26 cellular contexts compared by ENCODE assay signal in the genomic region with DNA sequence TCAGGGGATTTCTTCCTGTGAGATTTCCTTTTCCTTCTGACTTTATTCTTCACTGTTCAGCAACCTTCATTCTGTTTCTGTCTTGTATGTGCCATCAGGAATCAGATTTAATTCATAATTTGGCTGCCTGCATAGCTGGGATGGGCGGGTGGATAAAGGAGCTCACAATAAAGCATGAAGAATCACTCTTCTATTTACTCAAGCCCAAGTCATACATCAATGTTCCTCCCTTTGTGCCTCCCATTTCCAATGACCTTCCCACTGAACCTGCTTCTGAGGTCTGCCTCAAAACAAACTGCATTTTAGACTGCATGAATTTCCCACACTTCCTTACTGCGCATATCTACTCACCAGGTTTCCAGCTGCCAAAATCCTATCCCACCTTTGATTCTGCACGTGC. TPM values are rescaled to one million over a fixed set of nuclear protein-coding genes. Genes with fewer than 3 reads are reported as not detected.
DNase-seq lines count a peak whose midpoint lies in the region; ATAC-seq and TF ChIP-seq lines count a peak whose summit lies in the region.
"Had no signal": no experiment of that assay in that cellular context is flagged by ENCODE, and none has a peak within 500 bp of the region (broad histone marks: within the 10 kb centered on the region; RNA-seq: fewer than 3 reads in every experiment).

No MANE protein-coding gene starts in this region.

- H3K4me1 Mint-ChIP-seq in MCF 10A (ENCODE audit: insufficient read depth, unreplicated experiment) (peaks cover 52% of the 10 kb centered on the region), chondrocyte (ENCODE audit: low read depth) (peaks cover 86% of the 10 kb centered on the region), nephron (peaks cover 80% of the 10 kb centered on the region)
- no peaks in the 10 kb centered on the region for H3K4me1 Mint-ChIP-seq in activated CD4-positive, alpha-beta memory T cell treated with anti-CD3 and anti-CD28 coated beads for 36 hours (ENCODE audit: low read depth)
- H3K4me1 Mint-ChIP-seq: activated naive CD8-positive, alpha-beta T cell treated with anti-CD3 and anti-CD28 coated beads, Interleukin-2, amount 10 ng/mL, durations not matched to agents 7 days and 5 days; stimulated activated memory B cell treated with anti-CD40 and anti-IgM and Interleukin-4, amounts not matched to agents 10 μg/mL and 1 μg/mL and 100 μg/mL, for 72 hours had no signal

- H3K27ac Mint-ChIP-seq in MCF 10A (ENCODE audit: low read depth, unreplicated experiment) (peak overlapping the region; percentile 50), chondrocyte (ENCODE audit: unreplicated experiment) (peak overlapping the region; percentile 53), nephron (peak overlapping the region; percentile 64 to 88 (median 68))
- H3K27ac Mint-ChIP-seq in activated CD4-positive, alpha-beta memory T cell treated with anti-CD3 and anti-CD28 coated beads for 36 hours, result no peak overlapping the region
- H3K27ac Mint-ChIP-seq: activated naive CD8-positive, alpha-beta T cell treated with anti-CD3 and anti-CD28 coated beads, Interleukin-2, amount 10 ng/mL, durations not matched to agents 7 days and 5 days; activated T-helper 2 cell treated with anti-CD3 and anti-CD28 coated beads, Interferon-gamma antibody, Interleukin-2, Interleukin-4, amounts not matched to agents 10 μg/mL and 5 μg/mL and 100 μg/mL, durations not matched to agents 14 hours and 24 hours and 36 hours; effector memory CD8-positive, alpha-beta T cell; stimulated activated memory B cell treated with anti-CD40 and anti-IgM and Interleukin-4, amounts not matched to agents 10 μg/mL and 1 μg/mL and 100 μg/mL, for 72 hours; T-helper 2 cell treated with Interferon-gamma antibody and Interleukin-4, amounts not matched to agents 5 μg/mL and 100 μg/mL, for 36 hours had no signal

- POLR2A ChIA-PET in MCF 10A (lab: Yijun Ruan, JAX), result interaction anchor here (0.8 to 5.9 kb wide), 7 partner anchors 11 to 368 kb away, joined by 3 to 39 read pairs (median 4); no protein-coding TSS in a partner anchor
- POLR2A ChIA-PET in activated CD4-positive, alpha-beta memory T cell treated with anti-CD3 and anti-CD28 coated beads for 36 hours (lab: Charles Lee), result no interaction called here

- H3K9me3 Mint-ChIP-seq in MCF 10A (ENCODE audit: unreplicated experiment) (peaks cover 7% of the 10 kb centered on the region), chondrocyte (ENCODE audit: low read depth) (no peaks in the 10 kb centered on the region), nephron (peaks cover 4% of the 10 kb centered on the region)
- H3K9me3 Mint-ChIP-seq in activated CD4-positive, alpha-beta memory T cell treated with anti-CD3 and anti-CD28 coated beads for 36 hours, result peaks cover 2% of the 10 kb centered on the region
- H3K9me3 Mint-ChIP-seq: activated naive CD8-positive, alpha-beta T cell treated with anti-CD3 and anti-CD28 coated beads, Interleukin-2, amount 10 ng/mL, durations not matched to agents 7 days and 5 days; activated T-helper 2 cell treated with anti-CD3 and anti-CD28 coated beads, Interferon-gamma antibody, Interleukin-2, Interleukin-4, amounts not matched to agents 10 μg/mL and 5 μg/mL and 100 μg/mL, durations not matched to agents 14 hours and 24 hours and 36 hours; neural crest cell; T-helper 2 cell treated with Interferon-gamma antibody and Interleukin-4, amounts not matched to agents 5 μg/mL and 100 μg/mL, for 36 hours had no signal

- H3K27ac ChIP-seq in breast epithelium, result no peak overlapping the region
- H3K27ac ChIP-seq: brain microvascular endothelial cell, prostate gland, testis, WERI-Rb-1 had no signal

- no peak for TF ChIP-seq POLR2A in breast epithelium (IDR thresholded peaks at IDR 0.05)

- no peaks in the 10 kb centered on the region for H3K9me3 ChIP-seq in breast epithelium
- H3K9me3 ChIP-seq: BE2C, prostate gland, testis had no signal

- H3K4me3 Mint-ChIP-seq in MCF 10A (ENCODE audit: unreplicated experiment) (no peak overlapping the region), chondrocyte (ENCODE audit: unreplicated experiment) (no peak overlapping the region), nephron (peak overlapping the region in 1 of 3 experiments; percentile 2)
- H3K4me3 Mint-ChIP-seq in activated CD4-positive, alpha-beta memory T cell treated with anti-CD3 and anti-CD28 coated beads for 36 hours, result no peak overlapping the region
- H3K4me3 Mint-ChIP-seq: activated naive CD8-positive, alpha-beta T cell treated with anti-CD3 and anti-CD28 coated beads, Interleukin-2, amount 10 ng/mL, durations not matched to agents 7 days and 5 days; effector memory CD8-positive, alpha-beta T cell; neural crest cell; stimulated activated memory B cell treated with anti-CD40 and anti-IgM and Interleukin-4, amounts not matched to agents 10 μg/mL and 1 μg/mL and 100 μg/mL, for 72 hours; T-helper 2 cell treated with Interferon-gamma antibody and Interleukin-4, amounts not matched to agents 5 μg/mL and 100 μg/mL, for 36 hours had no signal

- H3K27me3 Mint-ChIP-seq in MCF 10A (ENCODE audit: insufficient read depth, unreplicated experiment) (no peaks in the 10 kb centered on the region), chondrocyte (ENCODE audit: low read depth) (no peaks in the 10 kb centered on the region), nephron (ENCODE audit: low read depth) (no peaks in the 10 kb centered on the region)
- H3K27me3 Mint-ChIP-seq in activated CD4-positive, alpha-beta memory T cell treated with anti-CD3 and anti-CD28 coated beads for 36 hours, result no peaks in the 10 kb centered on the region
- H3K27me3 Mint-ChIP-seq: activated naive CD8-positive, alpha-beta T cell treated with anti-CD3 and anti-CD28 coated beads, Interleukin-2, amount 10 ng/mL, durations not matched to agents 7 days and 5 days; effector memory CD8-positive, alpha-beta T cell; stimulated activated memory B cell treated with anti-CD40 and anti-IgM and Interleukin-4, amounts not matched to agents 10 μg/mL and 1 μg/mL and 100 μg/mL, for 72 hours had no signal

- no peak for TF ChIP-seq CTCF in MCF 10A (IDR thresholded peaks at IDR 0.05; ENCODE audit: unreplicated experiment)
- TF ChIP-seq CTCF in breast epithelium (IDR thresholded peaks at IDR 0.05), result no peak
- TF ChIP-seq CTCF in chondrocyte (IDR thresholded peaks at IDR 0.05), result no peak
- no peak for TF ChIP-seq CTCF in nephron (IDR thresholded peaks at IDR 0.05; ENCODE audit: unreplicated experiment in 3 of 3)

- no peak for ATAC-seq in GM21576 (IDR thresholded peaks at IDR 0.05; ENCODE audit: unreplicated experiment)
- ATAC-seq: effector memory CD8-positive, alpha-beta T cell; left lobe of liver; stimulated activated memory B cell treated with anti-CD40 and anti-IgM and Interleukin-4, amounts not matched to agents 10 μg/mL and 1 μg/mL and 100 μg/mL, for 72 hours had no signal

- no TSS peak for BruUV-seq in MCF 10A (replicated peaks; lab: Mats Ljungman, UMichigan)

- intact Hi-C loops in MCF 10A (cut with micrococcal nuclease) (no loop called here), breast epithelium (cut with DNase I; ENCODE audit: low total_unique reads) (no loop called here)
- intact Hi-C loops in activated CD4-positive, alpha-beta memory T cell treated with anti-CD3 and anti-CD28 coated beads for 36 hours (cut with micrococcal nuclease), result no loop called here

- no peaks in the 10 kb centered on the region for H3K27me3 ChIP-seq in breast epithelium
- H3K27me3 ChIP-seq: BE2C, brain microvascular endothelial cell, testis had no signal

- H3K36me3 Mint-ChIP-seq in MCF 10A (ENCODE audit: insufficient read depth, unreplicated experiment) (peaks cover 5% of the 10 kb centered on the region), chondrocyte (ENCODE audit: low read depth) (peaks cover 4% of the 10 kb centered on the region), nephron (ENCODE audit: low read depth) (peaks cover 6% of the 10 kb centered on the region)
- no peaks in the 10 kb centered on the region for H3K36me3 Mint-ChIP-seq in activated CD4-positive, alpha-beta memory T cell treated with anti-CD3 and anti-CD28 coated beads for 36 hours
- H3K36me3 Mint-ChIP-seq: activated naive CD8-positive, alpha-beta T cell treated with anti-CD3 and anti-CD28 coated beads, Interleukin-2, amount 10 ng/mL, durations not matched to agents 7 days and 5 days; stimulated activated memory B cell treated with anti-CD40 and anti-IgM and Interleukin-4, amounts not matched to agents 10 μg/mL and 1 μg/mL and 100 μg/mL, for 72 hours had no signal

- H3K36me3 ChIP-seq in breast epithelium, result no peaks in the 10 kb centered on the region
- H3K36me3 ChIP-seq: BE2C, brain microvascular endothelial cell, prostate gland, WERI-Rb-1 had no signal

- CTCF ChIA-PET in MCF 10A (lab: Yijun Ruan, JAX), result interaction anchor here (0.6 to 2.7 kb wide), 5 partner anchors 9 to 484 kb away, joined by 3 to 11 read pairs (median 4); no protein-coding TSS in a partner anchor
- CTCF ChIA-PET in activated CD4-positive, alpha-beta memory T cell treated with anti-CD3 and anti-CD28 coated beads for 36 hours (lab: Charles Lee), result no interaction called here

- DNase-seq in MCF 10A (ENCODE audit: unreplicated experiment) (no peak), breast epithelium (ENCODE audit: low spot score in 2 of 2) (no peak), chondrocyte (ENCODE audit: low spot score) (no peak), NCI-H345 treated with DMSO at 0.1 percent for 48 hours (lab: John Stamatoyannopoulos, UW; ENCODE audit: unreplicated experiment) (no peak), iPS-NIHi11 (ENCODE audit: low spot score) (no peak)
- no peak for DNase-seq in activated CD4-positive, alpha-beta memory T cell treated with anti-CD3 and anti-CD28 coated beads for 36 hours
- DNase-seq: activated CD8-positive, alpha-beta memory T cell treated with anti-CD3 and anti-CD28 coated beads, Interleukin-2, amount 50 U/mL, for 4 hours; activated naive CD8-positive, alpha-beta T cell treated with anti-CD3 and anti-CD28 coated beads, Interleukin-2, amount 10 ng/mL, durations not matched to agents 7 days and 5 days; BE2C; brain microvascular endothelial cell; COR-L47; effector memory CD8-positive, alpha-beta T cell; NCI-H1105 treated with DMSO at 0.1 percent for 48 hours; NCI-H2029 treated with DMSO at 0.1 percent for 48 hours; NCI-H446 treated with DMSO at 0.1 percent for 48 hours; testis; WERI-Rb-1 had no signal

- no peak overlapping the region for H3K4me3 ChIP-seq in breast epithelium
- H3K4me3 ChIP-seq: prostate gland, smooth muscle cell, testis had no signal

- no peaks in the 10 kb centered on the region for H3K4me1 ChIP-seq in breast epithelium
- H3K4me1 ChIP-seq: BE2C, prostate gland, testis had no signal

RNA-seq across cellular contexts. Expression of gene PDGFC, which starts 14.0 kb away (rescaled TPM):
- total RNA-seq in MCF 10A (2022) (74.8 and 83.7 TPM in 2 replicates), breast epithelium (10 to 100 TPM; 32.4 to 59.7 (median 54.4) TPM), chondrocyte (70.0 to 131 TPM (median 70.9 TPM) in 3 replicates)
- total RNA-seq in activated CD4-positive, alpha-beta memory T cell treated with anti-CD3 and anti-CD28 coated beads for 36 hours, result not detected
- total RNA-seq: activated T-helper 2 cell treated with anti-CD3 and anti-CD28 coated beads, Interferon-gamma antibody, Interleukin-2, Interleukin-4, amounts not matched to agents 10 μg/mL and 5 μg/mL and 100 μg/mL, durations not matched to agents 14 hours and 24 hours and 36 hours had no signal

Comparison
In these comparisons a context has a peak if more than half of its experiments do, and no peak if none do; other contexts are left out.
1. RNA of gene PDGFC, which starts 14.0 kb away (total RNA-seq): 74.8 to 83.7 TPM in MCF 10A, 70.0 to 131 TPM in chondrocyte and 32.4 to 59.7 TPM in breast epithelium; not detected in activated CD4-positive, alpha-beta memory T cell treated with anti-CD3 and anti-CD28 coated beads for 36 hours; every median in the first group is over 10 times any median in the second.